In genomic region chr16:67804853-67805542, GRCh38 we compare ENCODE assay signal across 8 cellular contexts. TPM values are rescaled to one million over a fixed set of nuclear protein-coding genes. Genes with fewer than 3 reads are reported as not detected.
DNase-seq lines count a peak whose midpoint lies in the region; ATAC-seq and TF ChIP-seq lines count a peak whose summit lies in the region.

No MANE protein-coding gene starts in this region.

- peak overlapping the region; percentile 84 to 96 (median 94) for H3K27ac Mint-ChIP-seq in brain

- TF ChIP-seq CTCF in A673 (conservative IDR thresholded peaks at IDR 0.05; ENCODE audit: low read depth, low read length) = no peak
- no peak for TF ChIP-seq CTCF in brain (conservative IDR thresholded peaks at IDR 0.05)
- TF ChIP-seq CTCF in transverse colon (IDR thresholded peaks at IDR 0.05) = no peak

- POLR2A ChIA-PET in A673 (lab: Charles Lee; ENCODE audit: low non-redundant PET) = no interaction called here

- TF ChIP-seq POLR2A in transverse colon (IDR thresholded peaks at IDR 0.05) = no peak

- DNase-seq in A673 (ENCODE audit: low spot score) (no peak), T-helper 9 cell (no peak), transverse colon (no peak), aorta (no peak)

- H3K9me3 Mint-ChIP-seq in brain = no peaks in the 10 kb centered on the region

- peak overlapping the region; percentile 93 to 96 (median 94) for H3K4me3 Mint-ChIP-seq in brain

- H3K4me1 ChIP-seq in A673 (ENCODE audit: insufficient read depth, low read length, poor library complexity, severe bottlenecking) = peaks cover 14% of the 10 kb centered on the region
- H3K4me1 ChIP-seq in HUES48 (ENCODE audit: control insufficient read depth, insufficient read depth, low read length) = no peaks in the 10 kb centered on the region
- no peaks in the 10 kb centered on the region for H3K4me1 ChIP-seq in mesodermal cell (ENCODE audit: control insufficient read depth, insufficient read depth, low read length, poor library complexity, severe bottlenecking)
- H3K4me1 ChIP-seq in transverse colon = peaks cover 10 to 31% (median 16%) of the 10 kb centered on the region in 4 donors
- no peaks in the 10 kb centered on the region for H3K4me1 ChIP-seq in aorta (ENCODE audit: control insufficient read depth in 1 of 2, insufficient read depth in 2 of 2, low read length in 2 of 2)

- no peaks in the 10 kb centered on the region for H3K9me3 ChIP-seq in A673 (ENCODE audit: low read depth, low read length, poor library complexity, severe bottlenecking)
- no peaks in the 10 kb centered on the region for H3K9me3 ChIP-seq in HUES48 (ENCODE audit: control insufficient read depth, insufficient read depth, low read length)
- no peaks in the 10 kb centered on the region for H3K9me3 ChIP-seq in mesodermal cell (ENCODE audit: control insufficient read depth, low read length)
- H3K9me3 ChIP-seq in transverse colon = no peaks in the 10 kb centered on the region
- no peaks in the 10 kb centered on the region for H3K9me3 ChIP-seq in aorta (ENCODE audit: control insufficient read depth, low read length)

- peaks cover 54% of the 10 kb centered on the region for H3K36me3 Mint-ChIP-seq in brain

- H3K9ac ChIP-seq in HUES48 (ENCODE audit: low read depth, low read length) = 0 out of 2 replicates have a peak overlapping the region, but pooled peaks have one; percentile 82

- CTCF ChIA-PET in A673 (lab: Charles Lee) = no interaction called here

- WGBS in mesodermal cell (ENCODE audit: insufficient coverage in 2 of 2), 2 experiments = 100% methylated on average over 3 to 4 of the region's 4 CpGs
- 78% methylated on average over 4 of the region's 4 CpGs; no CpG with 5 or more reads in 1 of the 2 donors for WGBS in transverse colon (ENCODE audit: low coverage in 1 of 2), 2 donors
- 84 to 89% methylated on average over 4 of the region's 4 CpGs for WGBS in aorta, 2 donors

- H3K27ac ChIP-seq in A673 (ENCODE audit: low read depth, low read length, poor library complexity, severe bottlenecking) (peak overlapping the region; percentile 83), HUES48 (ENCODE audit: low read depth, low read length) (no peak overlapping the region), mesodermal cell (ENCODE audit: low read depth, low read length, severe bottlenecking) (no peak overlapping the region), transverse colon (peak overlapping the region in 1 of 4 donors; percentile 81), aorta (ENCODE audit: low read depth in 1 of 2, low read length in 2 of 2) (no peak overlapping the region)

- no peak for ATAC-seq in GM18498 (IDR thresholded peaks at IDR 0.05; ENCODE audit: unreplicated experiment)
- no peak for ATAC-seq in aorta (ENCODE audit: low FRiP score)

- BruUV-seq in A673 (replicated peaks; lab: Mats Ljungman, UMichigan) = TSS peak; percentile 47

- in situ Hi-C loops in transverse colon (cut with MboI; ENCODE audit: low pct_ligation_motif_present in 1 of 4, low pct_unique_long_range_greater_than_20kb in 1 of 4, low sequenced_read_pairs in 3 of 4) = no loop called here

- H3K27me3 Mint-ChIP-seq in brain = peaks cover 9% of the 10 kb centered on the region

- no peak for TF ChIP-seq EP300 in transverse colon (IDR thresholded peaks at IDR 0.05; ENCODE audit: low read depth)

- H3K27me3 ChIP-seq in A673 (replicated peaks; ENCODE audit: insufficient read depth, low read depth, low read length, poor library complexity) = no peaks in the 10 kb centered on the region
- no peaks in the 10 kb centered on the region for H3K27me3 ChIP-seq in HUES48 (ENCODE audit: control insufficient read depth, insufficient read depth, low read length)
- H3K27me3 ChIP-seq in transverse colon = no peaks in the 10 kb centered on the region
- H3K27me3 ChIP-seq in aorta (ENCODE audit: control insufficient read depth in 1 of 2, insufficient read depth in 2 of 2, low read length in 1 of 2) = no peaks in the 10 kb centered on the region

- intact Hi-C loops in A673 (cut with micrococcal nuclease; ENCODE audit: unreplicated experiment) = loop anchor here (5.0 kb wide), 1 partner anchor 133 kb away; no protein-coding TSS in a partner anchor
- intact Hi-C loops in transverse colon (cut with DNase I; ENCODE audit: low total_unique reads) = no loop called here
- intact Hi-C loops in aorta (cut with DNase I) = loop anchor here in 1 of 2 donors (5.0 kb wide), 1 partner anchor 37 kb away; the partner anchor contains the start of gene THAP11

- H3K4me3 ChIP-seq in A673 (ENCODE audit: low read depth, low read length, poor library complexity, severe bottlenecking) (peak overlapping the region; percentile 78), HUES48 (ENCODE audit: low read depth, low read length) (peak overlapping the region; percentile 97), mesodermal cell (ENCODE audit: extremely low read depth, insufficient read depth, low read length, poor library complexity, severe bottlenecking) (peak overlapping the region; percentile 96), transverse colon (peak overlapping the region in 2 of 4 donors; percentile 76 to 82), aorta (ENCODE audit: low read length in 2 of 2) (no peak overlapping the region)

- H3K4me1 Mint-ChIP-seq in brain = peaks cover 63% of the 10 kb centered on the region

- H3K36me3 ChIP-seq in A673 (ENCODE audit: insufficient read depth, low read length, poor library complexity, severe bottlenecking) = peaks cover 15% of the 10 kb centered on the region
- peaks cover 28% of the 10 kb centered on the region for H3K36me3 ChIP-seq in HUES48 (ENCODE audit: control insufficient read depth, insufficient read depth, low read length)
- peaks cover 45% of the 10 kb centered on the region for H3K36me3 ChIP-seq in mesodermal cell (ENCODE audit: control insufficient read depth, insufficient read depth, low read length)
- H3K36me3 ChIP-seq in transverse colon = peaks cover 0 to 1% (median 0%) of the 10 kb centered on the region in 4 donors
- no peaks in the 10 kb centered on the region for H3K36me3 ChIP-seq in aorta (ENCODE audit: control insufficient read depth in 1 of 2, insufficient read depth in 2 of 2, low read length in 1 of 2)

RNA-seq across cellular contexts. Expression of gene RANBP10, which starts 1.4 kb away (rescaled TPM):
- total RNA-seq in A673 (2021) = 27.1 and 28.0 TPM in 2 replicates
- 12.6 TPM for polyA plus RNA-seq in brain (ENCODE audit: insufficient read depth, low read depth, low replicate concordance)
- polyA plus RNA-seq in mesodermal cell (2013, experiment 1 of 2) = 12.1 TPM
- polyA plus RNA-seq in mesodermal cell (2013, experiment 2 of 2) = 10.3 TPM
- total RNA-seq in transverse colon = 10 to 100 TPM; 15.1 to 32.9 (median 19.1) TPM
- total RNA-seq in aorta = 10 to 100 TPM; 17.7 to 21.6 TPM
- polyA plus RNA-seq in aorta = 10 to 100 TPM in 1 of 2 donors, 1 to 10 TPM in 1; 5.5 to 11.9 TPM

RNA-seq across cellular contexts. Expression of gene TSNAXIP1, which starts 1.7 kb away (rescaled TPM):
- 1.0 and 1.6 TPM in 2 replicates for total RNA-seq in A673 (2021)
- polyA plus RNA-seq in brain (ENCODE audit: insufficient read depth, low read depth, low replicate concordance) = 1.8 TPM
- polyA plus RNA-seq in mesodermal cell (2013, experiment 1 of 2) = 0.92 TPM
- polyA plus RNA-seq in mesodermal cell (2013, experiment 2 of 2) = 0.76 TPM
- under 1 TPM in 1 of 4 donors, not detected in 3; 0.55 TPM for total RNA-seq in transverse colon
- total RNA-seq in aorta = 1 to 10 TPM in 1 of 2 donors, under 1 TPM in 1; 0.84 to 1.1 TPM
- 1 to 10 TPM in 1 of 2 donors, not detected in 1; 7.3 TPM for polyA plus RNA-seq in aorta

RNA-seq across cellular contexts. Expression of gene THAP11, which starts 37.1 kb away (rescaled TPM):
- total RNA-seq in A673 (2021) = 46.6 and 48.9 TPM in 2 replicates
- 42.7 TPM for polyA plus RNA-seq in brain (ENCODE audit: insufficient read depth, low read depth, low replicate concordance)
- polyA plus RNA-seq in mesodermal cell (2013, experiment 1 of 2) = 25.7 TPM
- polyA plus RNA-seq in mesodermal cell (2013, experiment 2 of 2) = 24.1 TPM
- total RNA-seq in transverse colon = 10 to 100 TPM; 24.7 to 44.1 (median 32.7) TPM
- 10 to 100 TPM; 21.5 to 24.7 TPM for total RNA-seq in aorta
- polyA plus RNA-seq in aorta = 10 to 100 TPM; 18.0 to 18.6 TPM

RNA-seq across cellular contexts. Expression of gene NUTF2, which starts 41.7 kb away (rescaled TPM):
- total RNA-seq in A673 (2021) = 197 and 217 TPM in 2 replicates
- polyA plus RNA-seq in brain (ENCODE audit: insufficient read depth, low read depth, low replicate concordance) = 181 TPM
- polyA plus RNA-seq in mesodermal cell (2013, experiment 1 of 2) = 258 TPM
- 246 TPM for polyA plus RNA-seq in mesodermal cell (2013, experiment 2 of 2)
- total RNA-seq in transverse colon = 100 to 1,000 TPM in 1 of 4 donors, 10 to 100 TPM in 3; 75.2 to 131 (median 89.0) TPM
- total RNA-seq in aorta = 10 to 100 TPM; 80.7 to 88.2 TPM
- polyA plus RNA-seq in aorta = 100 to 1,000 TPM in 1 of 2 donors, 10 to 100 TPM in 1; 95.4 to 130 TPM

RNA-seq across cellular contexts. Expression of gene CENPT, which starts 42.5 kb away (rescaled TPM):
- total RNA-seq in A673 (2021) (52.9 and 62.3 TPM in 2 replicates), transverse colon (100 to 1,000 TPM in 2 of 4 donors, 10 to 100 TPM in 2; 58.2 to 248 (median 100) TPM), aorta (10 to 100 TPM; 39.8 to 57.9 TPM)
- polyA plus RNA-seq in brain (ENCODE audit: insufficient read depth, low read depth, low replicate concordance) (23.9 TPM), aorta (100 to 1,000 TPM in 1 of 2 donors, 10 to 100 TPM in 1; 28.3 to 168 TPM)
- polyA plus RNA-seq in mesodermal cell (2013, experiment 1 of 2) = 46.2 TPM
- 39.0 TPM for polyA plus RNA-seq in mesodermal cell (2013, experiment 2 of 2)

Comparison
In these comparisons a context has a peak if more than half of its experiments do, and no peak if none do; other contexts are left out.
1. H3K4me3 ChIP-seq: peak in A673 (single experiment), HUES48 (single experiment) and mesodermal cell (single experiment); none in aorta (0 of 2).